8 cellular contexts compared by ENCODE assay signal in the genomic region with DNA sequence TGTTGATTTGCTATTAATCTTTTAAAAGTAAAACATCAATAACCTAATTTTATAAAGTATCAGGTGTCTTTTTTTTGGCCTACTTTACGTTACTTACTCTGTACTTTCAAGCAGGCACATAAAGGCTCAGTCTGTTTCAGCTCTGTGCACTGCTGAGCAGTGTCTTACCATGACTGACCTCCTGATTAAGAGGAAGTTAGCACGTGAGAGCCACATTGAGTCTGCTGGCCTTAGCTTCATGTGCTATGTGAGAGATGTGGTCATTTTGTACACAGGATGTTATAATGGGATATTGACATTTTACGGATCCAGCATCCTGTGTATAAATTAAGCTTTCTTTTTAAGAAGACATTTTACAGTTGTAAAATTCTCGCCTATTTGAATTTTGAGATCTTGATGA. TPM values are rescaled to one million over a fixed set of nuclear protein-coding genes. Genes with fewer than 3 reads are reported as not detected.
DNase-seq lines count a peak whose midpoint lies in the region; ATAC-seq and TF ChIP-seq lines count a peak whose summit lies in the region.

No MANE protein-coding gene starts in this region.

- 39 to 49% (median 45%) methylated on average over 4 of the region's 4 CpGs for WGBS in adrenal gland, 4 donors

- H3K4me3 ChIP-seq in CD4-positive, CD25-positive, alpha-beta regulatory T cell (ENCODE audit: low read depth, low read length): no peak overlapping the region
- H3K4me3 ChIP-seq in adrenal gland: no peak overlapping the region
- H3K4me3 ChIP-seq in uterus: no peak overlapping the region

- TF ChIP-seq POLR2A in adrenal gland (IDR thresholded peaks at IDR 0.05) (no peak), uterus (IDR thresholded peaks at IDR 0.05) (no peak)

- intact Hi-C loops in adrenal gland (cut with DNase I): no loop called here
- intact Hi-C loops in uterus (cut with DNase I; ENCODE audit: low total_unique reads): no loop called here

- no peaks in the 10 kb centered on the region for H3K27me3 ChIP-seq in CD4-positive, CD25-positive, alpha-beta regulatory T cell (ENCODE audit: control insufficient read depth, insufficient read depth, low read length)
- no peaks in the 10 kb centered on the region for H3K27me3 ChIP-seq in adrenal gland
- no peaks in the 10 kb centered on the region for H3K27me3 ChIP-seq in uterus

- ATAC-seq in CD4-positive, CD25-positive, alpha-beta regulatory T cell (ENCODE audit: low read depth in 2 of 2): peak; percentile 31 to 53
- ATAC-seq in GM19438 (IDR thresholded peaks at IDR 0.05; ENCODE audit: low read depth, unreplicated experiment): peak; percentile 82
- ATAC-seq in HG03378 (IDR thresholded peaks at IDR 0.05; ENCODE audit: unreplicated experiment): peak; percentile 89
- ATAC-seq in naive thymus-derived CD8-positive, alpha-beta T cell: peak; percentile 30 to 52

- H3K4me1 ChIP-seq in CD4-positive, CD25-positive, alpha-beta regulatory T cell (ENCODE audit: control insufficient read depth, insufficient read depth, low read length, poor library complexity, severe bottlenecking): peaks cover 34% of the 10 kb centered on the region
- H3K4me1 ChIP-seq in adrenal gland (replicated peaks in 1 of 2) (peaks cover 12 to 31% of the 10 kb centered on the region in 2 donors), uterus (no peaks in the 10 kb centered on the region)

- no peaks in the 10 kb centered on the region for H3K27me3 Mint-ChIP-seq in CD4-positive, CD25-positive, alpha-beta regulatory T cell
- no peaks in the 10 kb centered on the region for H3K27me3 Mint-ChIP-seq in naive thymus-derived CD8-positive, alpha-beta T cell

- H3K9me3 Mint-ChIP-seq in CD4-positive, CD25-positive, alpha-beta regulatory T cell: peaks cover 0 to 6% (median 0%) of the 10 kb centered on the region in 7 donors
- H3K9me3 Mint-ChIP-seq in naive thymus-derived CD8-positive, alpha-beta T cell: peaks cover 0 to 9% (median 0%) of the 10 kb centered on the region in 9 donors

- H3K27ac Mint-ChIP-seq in CD4-positive, CD25-positive, alpha-beta regulatory T cell: no peak overlapping the region
- H3K27ac Mint-ChIP-seq in naive thymus-derived CD8-positive, alpha-beta T cell: peak overlapping the region in 8 of 10 donors; percentile 12 to 88 (median 59)

- peaks cover 44 to 92% (median 75%) of the 10 kb centered on the region in 4 donors for H3K4me1 Mint-ChIP-seq in CD4-positive, CD25-positive, alpha-beta regulatory T cell
- peaks cover 51 to 96% (median 86%) of the 10 kb centered on the region in 4 donors for H3K4me1 Mint-ChIP-seq in naive thymus-derived CD8-positive, alpha-beta T cell

- TF ChIP-seq CTCF in adrenal gland (IDR thresholded peaks at IDR 0.05) (no peak), uterus (IDR thresholded peaks at IDR 0.05) (no peak)

- no peaks in the 10 kb centered on the region for H3K9me3 ChIP-seq in CD4-positive, CD25-positive, alpha-beta regulatory T cell (ENCODE audit: control insufficient read depth in 2 of 2, low read length in 2 of 2)
- H3K9me3 ChIP-seq in adrenal gland (replicated peaks in 1 of 3) (no peaks in the 10 kb centered on the region), uterus (no peaks in the 10 kb centered on the region)

- no peak overlapping the region for H3K4me3 Mint-ChIP-seq in CD4-positive, CD25-positive, alpha-beta regulatory T cell
- H3K4me3 Mint-ChIP-seq in naive thymus-derived CD8-positive, alpha-beta T cell: peak overlapping the region in 8 of 10 donors; percentile 18 to 70 (median 56)

- DNase-seq in CD4-positive, CD25-positive, alpha-beta regulatory T cell: no peak
- DNase-seq in adrenal gland (peak in 6 of 7 donors; percentile 41 to 71 (median 56)), KG1 (lab: John Stamatoyannopoulos, UW) (no peak), retina (no peak), uterus (no peak)
- DNase-seq in naive thymus-derived CD8-positive, alpha-beta T cell: no peak

- H3K36me3 Mint-ChIP-seq in CD4-positive, CD25-positive, alpha-beta regulatory T cell: peaks cover 4% of the 10 kb centered on the region
- peaks cover 0 to 2% (median 1%) of the 10 kb centered on the region in 3 donors for H3K36me3 Mint-ChIP-seq in naive thymus-derived CD8-positive, alpha-beta T cell

- H3K36me3 ChIP-seq in CD4-positive, CD25-positive, alpha-beta regulatory T cell (ENCODE audit: control insufficient read depth, insufficient read depth, low read length): peaks cover 6% of the 10 kb centered on the region
- H3K36me3 ChIP-seq in adrenal gland (replicated peaks in 1 of 2): no peaks in the 10 kb centered on the region
- H3K36me3 ChIP-seq in uterus: no peaks in the 10 kb centered on the region

- POLR2A ChIA-PET in naive thymus-derived CD8-positive, alpha-beta T cell (lab: Charles Lee): interaction anchor here (1.9 kb wide), 1 partner anchor 18 kb away, joined by 6 read pairs; no protein-coding TSS in a partner anchor

- H3K27ac ChIP-seq in CD4-positive, CD25-positive, alpha-beta regulatory T cell (ENCODE audit: insufficient read depth, low read length, poor library complexity, severe bottlenecking): no peak overlapping the region
- H3K27ac ChIP-seq in adrenal gland: no peak overlapping the region
- H3K27ac ChIP-seq in uterus: no peak overlapping the region

RNA-seq across cellular contexts. Expression of gene ARID1B, which starts 31.9 kb away (rescaled TPM):
- total RNA-seq in CD4-positive, CD25-positive, alpha-beta regulatory T cell: 186 TPM
- 10 to 100 TPM in 3 of 4 donors, 1 to 10 TPM in 1; 9.8 to 17.8 (median 12.2) TPM for polyA plus RNA-seq in CD4-positive, CD25-positive, alpha-beta regulatory T cell
- total RNA-seq in adrenal gland: 10 to 100 TPM; 36.8 to 85.6 (median 64.5) TPM
- 10 to 100 TPM; 13.3 to 20.9 (median 20.7) TPM for polyA plus RNA-seq in adrenal gland
- total RNA-seq in naive thymus-derived CD8-positive, alpha-beta T cell: 100 to 1,000 TPM; 119 to 122 TPM
- polyA plus RNA-seq in naive thymus-derived CD8-positive, alpha-beta T cell: 10 to 100 TPM in 2 of 3 donors, 1 to 10 TPM in 1; 9.0 to 18.6 (median 11.2) TPM
- total RNA-seq in uterus: 100 to 1,000 TPM in 2 of 4 donors, 10 to 100 TPM in 2; 63.8 to 198 (median 125) TPM

Comparison
In these comparisons a context has a peak if more than half of its experiments do, and no peak if none do; other contexts are left out.
1. DNase-seq: peak in adrenal gland (6 of 7); none in CD4-positive, CD25-positive, alpha-beta regulatory T cell (0 of 3), naive thymus-derived CD8-positive, alpha-beta T cell (0 of 10), KG1 (single experiment), retina (single experiment) and uterus (0 of 2).
2. H3K27ac Mint-ChIP-seq: peak in naive thymus-derived CD8-positive, alpha-beta T cell (8 of 10); none in CD4-positive, CD25-positive, alpha-beta regulatory T cell (0 of 3).
3. H3K4me3 Mint-ChIP-seq: peak in naive thymus-derived CD8-positive, alpha-beta T cell (8 of 10); none in CD4-positive, CD25-positive, alpha-beta regulatory T cell (0 of 4).
4. Peak in every context shown above with its lines, with median percentiles within 50 percentile points of each other: ATAC-seq.